ENCODE assay signal across 9 cellular contexts in the genomic region with DNA sequence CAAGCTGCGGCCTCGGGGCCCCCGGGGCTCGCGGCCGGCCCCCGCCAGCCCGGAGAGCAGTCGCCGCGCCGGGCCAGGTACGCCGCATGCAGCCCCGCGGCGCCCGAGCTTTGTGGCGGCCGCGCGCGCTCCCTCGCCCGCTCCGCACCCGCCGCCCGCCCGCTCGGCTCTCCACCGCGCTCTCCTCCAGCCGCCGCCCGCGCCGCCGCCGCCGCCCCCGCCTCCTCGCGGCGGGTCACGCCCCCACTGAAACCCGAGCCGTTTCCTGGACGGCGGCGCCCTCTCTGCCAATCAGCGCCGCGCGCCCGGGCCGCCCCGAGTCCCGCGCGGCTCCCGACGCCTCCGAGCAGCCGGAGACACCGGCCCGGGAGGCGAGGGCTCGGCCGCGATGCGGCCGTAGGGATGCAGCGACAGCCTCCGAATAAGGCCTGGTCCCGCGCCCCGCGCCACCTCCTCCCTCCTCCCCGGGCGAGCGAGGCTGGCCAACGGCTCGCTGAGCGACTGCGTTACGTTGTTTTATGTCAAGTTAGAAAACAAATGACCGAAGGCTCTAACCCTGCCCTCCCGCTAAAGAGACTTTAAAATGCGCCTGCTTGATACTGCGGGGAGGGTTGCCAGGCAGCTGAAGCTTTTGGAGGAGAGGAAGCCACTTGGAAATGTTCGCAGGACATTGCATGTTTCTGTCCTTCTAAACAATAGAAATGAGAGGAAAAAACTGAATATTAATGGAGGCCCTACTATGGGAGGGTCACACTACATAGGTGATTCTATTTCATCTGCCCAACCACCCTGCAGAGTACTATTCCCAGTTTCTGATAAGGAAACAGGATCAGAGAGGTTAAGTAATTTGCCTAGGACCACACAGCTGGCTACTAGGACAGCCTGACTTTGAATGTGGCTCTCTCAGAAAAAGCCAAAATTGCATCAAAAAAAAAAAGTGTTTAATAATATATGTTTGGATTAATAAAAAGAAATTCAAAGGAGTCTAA. TPM values are rescaled to one million over a fixed set of nuclear protein-coding genes. Genes with fewer than 3 reads are reported as not detected.
DNase-seq lines count a peak whose midpoint lies in the region; ATAC-seq and TF ChIP-seq lines count a peak whose summit lies in the region.
"Had no signal": no experiment of that assay in that cellular context is flagged by ENCODE, and none has a peak within 500 bp of the region (broad histone marks: within the 10 kb centered on the region; RNA-seq: fewer than 3 reads in every experiment).

A gene (minus strand): TSS at position 184 of the 989 bp plus-strand sequence. CDS start 4,627 bp downstream, outside the sequence.

- TF ChIP-seq POLR2A in breast epithelium (IDR thresholded peaks at IDR 0.05), result peak; percentile 39

- H3K27me3 ChIP-seq in breast epithelium (no peaks in the 10 kb centered on the region), iPS-18a (ENCODE audit: control insufficient read depth, insufficient read depth, low read length) (peaks cover 19% of the 10 kb centered on the region)

- peak within 1 kb of the TSS; percentile 86 for H3K9ac ChIP-seq in iPS-18a (ENCODE audit: low read length)

- intact Hi-C loops in breast epithelium (cut with DNase I; ENCODE audit: low total_unique reads), result no loop called here

- H3K4me3 ChIP-seq in breast epithelium (peak within 1 kb of the TSS; percentile 44 to 89 (median 63)), iPS-18a (ENCODE audit: low read length) (peak within 1 kb of the TSS; percentile 89), retinal pigment epithelial cell (ENCODE audit: low read length) (peak within 1 kb of the TSS; percentile 43)

- TF ChIP-seq CTCF in breast epithelium (IDR thresholded peaks at IDR 0.05) (no peak), retinal pigment epithelial cell (conservative IDR thresholded peaks at IDR 0.05; ENCODE audit: low read depth, low read length) (no peak)

- H3K27ac ChIP-seq in breast epithelium, result peak within 1 kb of the TSS; percentile 76 to 83
- H3K27ac ChIP-seq in iPS-18a (ENCODE audit: low read length), result peak within 1 kb of the TSS; percentile 89

- peaks cover 0 to 4% of the 10 kb centered on the region in 2 donors for H3K4me1 ChIP-seq in breast epithelium
- H3K4me1 ChIP-seq in iPS-18a (ENCODE audit: control insufficient read depth, low read depth, low read length), result peaks cover 51% of the 10 kb centered on the region

- H3K9me3 ChIP-seq in breast epithelium (no peaks in the 10 kb centered on the region), iPS-18a (ENCODE audit: control insufficient read depth, low read depth, low read length) (no peaks in the 10 kb centered on the region)

- peak; percentile 10 for DNase-seq in stimulated activated CD4-positive, alpha-beta T cell treated with anti-CD3 and anti-CD28 coated beads, Interleukin-2, amount 100 ng/mL, for 4 hours (ENCODE audit: low read depth)
- no peak for DNase-seq in stimulated activated CD4-positive, alpha-beta T cell treated with anti-CD3 and anti-CD28 coated beads, Interleukin-2, amount 100 ng/mL, for 48 hours
- DNase-seq in NCI-H510A treated with DMSO at 0.1 percent for 48 hours (lab: John Stamatoyannopoulos, UW), result peak; percentile 82
- peak; percentile 81 to 86 for DNase-seq in breast epithelium (ENCODE audit: low spot score in 2 of 2)
- DNase-seq in retinal pigment epithelial cell (ENCODE audit: low read depth), result peak; percentile 12
- no peak for DNase-seq in CD1c-positive myeloid dendritic cell (ENCODE audit: extremely low spot score)

- ATAC-seq in HG02970 (IDR thresholded peaks at IDR 0.05; ENCODE audit: low FRiP score, unreplicated experiment), result peak; percentile 93

- H3K36me3 ChIP-seq in breast epithelium (no peaks in the 10 kb centered on the region), iPS-18a (ENCODE audit: control insufficient read depth, low read depth, low read length) (peaks cover 19% of the 10 kb centered on the region)

RNA-seq across cellular contexts. Expression of the gene that starts here (rescaled TPM):
- 10 to 100 TPM; 31.8 to 62.8 (median 44.3) TPM for total RNA-seq in breast epithelium
- total RNA-seq: mononuclear cell had no signal

Comparison
In these comparisons a context has a peak if more than half of its experiments do, and no peak if none do; other contexts are left out.
1. DNase-seq: peak in stimulated activated CD4-positive, alpha-beta T cell treated with anti-CD3 and anti-CD28 coated beads, Interleukin-2, amount 100 ng/mL, for 4 hours (single experiment), NCI-H510A treated with DMSO at 0.1 percent for 48 hours (single experiment), breast epithelium (2 of 2) and retinal pigment epithelial cell (single experiment); none in stimulated activated CD4-positive, alpha-beta T cell treated with anti-CD3 and anti-CD28 coated beads, Interleukin-2, amount 100 ng/mL, for 48 hours (0 of 2) and CD1c-positive myeloid dendritic cell (single experiment).
2. Peak in every context shown above with its lines, with median percentiles within 50 percentile points of each other: H3K4me3 ChIP-seq.